ENCODE assay signal across 9 cellular contexts in the genomic region with DNA sequence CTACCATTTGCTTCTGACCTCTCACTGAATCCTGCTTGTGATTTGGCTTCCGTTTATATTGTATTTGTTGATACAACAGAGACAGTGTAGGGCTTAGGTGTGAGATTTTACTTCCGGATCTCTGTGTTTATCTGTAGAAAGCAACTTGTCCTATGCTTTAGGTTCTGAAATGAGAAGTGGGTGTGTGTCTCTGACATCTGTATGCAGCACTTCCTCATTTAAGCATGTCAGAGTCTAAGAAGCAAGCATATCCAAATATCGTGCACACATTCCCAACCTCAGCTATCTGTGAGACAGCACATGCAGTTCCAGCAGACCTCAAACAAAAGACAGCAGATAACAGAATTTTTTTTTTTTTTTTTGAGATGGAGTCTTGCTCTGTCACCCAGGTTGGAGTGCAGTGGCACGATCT. TPM values are rescaled to one million over a fixed set of nuclear protein-coding genes. Genes with fewer than 3 reads are reported as not detected.
DNase-seq lines count a peak whose midpoint lies in the region; ATAC-seq lines count a peak whose summit lies in the region.
"Had no signal": no experiment of that assay in that cellular context is flagged by ENCODE, and none has a peak within 500 bp of the region (broad histone marks: within the 10 kb centered on the region; RNA-seq: fewer than 3 reads in every experiment).

No MANE protein-coding gene starts in this region.

- no peak overlapping the region for H2BK120ac ChIP-seq in mesendoderm (ENCODE audit: low read depth, low read length)

- H3K18ac ChIP-seq in mesendoderm (ENCODE audit: low read length) = no peak overlapping the region

- H3K4ac ChIP-seq in mesendoderm (ENCODE audit: low read depth, low read length) = no peak overlapping the region

- H3K56ac ChIP-seq in mesendoderm (ENCODE audit: low read length) = no peak overlapping the region

- H3K9me3 Mint-ChIP-seq in activated T-cell treated with anti-CD3 and anti-CD28 coated beads, Interleukin-2, amount 50 U/mL, for 24 hours = no peaks in the 10 kb centered on the region
- H3K9me3 Mint-ChIP-seq in T-helper 2 cell treated with Interferon-gamma antibody and Interleukin-4, amounts not matched to agents 5 μg/mL and 100 μg/mL, for 36 hours = no peaks in the 10 kb centered on the region

- H3K79me1 ChIP-seq in mesendoderm (ENCODE audit: low read length) = no peaks in the 10 kb centered on the region

- no peaks in the 10 kb centered on the region for H3K4me1 ChIP-seq in mesendoderm (ENCODE audit: control insufficient read depth, low read depth, low read length)
- peaks cover 42% of the 10 kb centered on the region for H3K4me1 ChIP-seq in HAP-1

- H3K27me3 Mint-ChIP-seq in activated T-cell treated with anti-CD3 and anti-CD28 coated beads, Interleukin-2, amount 50 U/mL, for 24 hours = no peaks in the 10 kb centered on the region
- H3K27me3 Mint-ChIP-seq in T-helper 2 cell treated with Interferon-gamma antibody and Interleukin-4, amounts not matched to agents 5 μg/mL and 100 μg/mL, for 36 hours (ENCODE audit: low read depth) = no peaks in the 10 kb centered on the region

- no peak for DNase-seq in activated T-cell treated with anti-CD3 and anti-CD28 coated beads, Interleukin-2, amount 50 U/mL, for 24 hours
- DNase-seq in activated T-cell treated with anti-CD3 and anti-CD28 coated beads for 4 hours (no peak), medulla oblongata (ENCODE audit: extremely low spot score) (peak; percentile 61), mesendoderm (no peak), HAP-1 (ENCODE audit: low spot score in 2 of 2) (no peak), NCI-H1694 treated with DMSO at 0.1 percent for 48 hours (lab: John Stamatoyannopoulos, UW) (no peak)
- DNase-seq in T-helper 2 cell treated with Interferon-gamma antibody and Interleukin-4, amounts not matched to agents 5 μg/mL and 100 μg/mL, for 36 hours (ENCODE audit: low spot score) = no peak

- no peaks in the 10 kb centered on the region for H3K36me3 Mint-ChIP-seq in activated T-cell treated with anti-CD3 and anti-CD28 coated beads, Interleukin-2, amount 50 U/mL, for 24 hours (ENCODE audit: low read depth)
- peaks cover 3% of the 10 kb centered on the region for H3K36me3 Mint-ChIP-seq in T-helper 2 cell treated with Interferon-gamma antibody and Interleukin-4, amounts not matched to agents 5 μg/mL and 100 μg/mL, for 36 hours (ENCODE audit: low read depth)

- H3K27ac Mint-ChIP-seq in activated T-cell treated with anti-CD3 and anti-CD28 coated beads, Interleukin-2, amount 50 U/mL, for 24 hours = peak overlapping the region; percentile 79
- peak overlapping the region; percentile 85 for H3K27ac Mint-ChIP-seq in T-helper 2 cell treated with Interferon-gamma antibody and Interleukin-4, amounts not matched to agents 5 μg/mL and 100 μg/mL, for 36 hours

- H3K4me2 ChIP-seq in mesendoderm (ENCODE audit: low read length) = no peak overlapping the region

- H3K27ac ChIP-seq in mesendoderm (ENCODE audit: low read depth, low read length) = no peak overlapping the region
- H3K27ac ChIP-seq: SK-N-MC had no signal

- H3K27me3 ChIP-seq in mesendoderm (ENCODE audit: insufficient read depth, low read length, poor library complexity) = no peaks in the 10 kb centered on the region
- no peaks in the 10 kb centered on the region for H3K27me3 ChIP-seq in HAP-1 (ENCODE audit: low read depth)

- H3K4me3 ChIP-seq in mesendoderm (ENCODE audit: low read length) = no peak overlapping the region
- H3K4me3 ChIP-seq in HAP-1 = no peak overlapping the region
- H3K4me3 ChIP-seq: SK-N-MC had no signal

- H2BK15ac ChIP-seq in mesendoderm (replicated peaks; ENCODE audit: low read depth) = no peak overlapping the region

- H3K4me3 Mint-ChIP-seq in activated T-cell treated with anti-CD3 and anti-CD28 coated beads, Interleukin-2, amount 50 U/mL, for 24 hours = peak overlapping the region; percentile 32
- peak overlapping the region; percentile 73 for H3K4me3 Mint-ChIP-seq in T-helper 2 cell treated with Interferon-gamma antibody and Interleukin-4, amounts not matched to agents 5 μg/mL and 100 μg/mL, for 36 hours

- H2AK5ac ChIP-seq in mesendoderm (ENCODE audit: low read length) = no peak overlapping the region

- in situ Hi-C loops in HAP-1 (cut with MboI; ENCODE audit: low sequenced_read_pairs) = no loop called here

- no peak overlapping the region for H4K8ac ChIP-seq in mesendoderm (ENCODE audit: low read depth, low read length)

- H3K9me3 ChIP-seq in HAP-1 = no peaks in the 10 kb centered on the region

- peaks cover 81% of the 10 kb centered on the region for H3K4me1 Mint-ChIP-seq in activated T-cell treated with anti-CD3 and anti-CD28 coated beads, Interleukin-2, amount 50 U/mL, for 24 hours (ENCODE audit: low read depth)
- H3K4me1 Mint-ChIP-seq in T-helper 2 cell treated with Interferon-gamma antibody and Interleukin-4, amounts not matched to agents 5 μg/mL and 100 μg/mL, for 36 hours (ENCODE audit: low read depth) = peaks cover 31% of the 10 kb centered on the region

- H3K9ac ChIP-seq in mesendoderm (ENCODE audit: low read length) = no peak overlapping the region

- WGBS in mesendoderm (ENCODE audit: extremely low coverage, insufficient coverage, low lambda C conversion rate) = no CpG with 5 or more reads among the region's 4 CpGs

- peak; percentile 99 for ATAC-seq in HG03095 (IDR thresholded peaks at IDR 0.05; ENCODE audit: unreplicated experiment)

- H4K5ac ChIP-seq in mesendoderm (ENCODE audit: low read length) = no peak overlapping the region

- H3K79me2 ChIP-seq in mesendoderm (ENCODE audit: control insufficient read depth, insufficient read depth, low read length) = no peaks in the 10 kb centered on the region

- H2BK5ac ChIP-seq in mesendoderm (ENCODE audit: low read length) = no peak overlapping the region

- no peak overlapping the region for H3K23ac ChIP-seq in mesendoderm (ENCODE audit: low read length)

- H3K36me3 ChIP-seq in mesendoderm (ENCODE audit: control insufficient read depth, insufficient read depth, low read length) (no peaks in the 10 kb centered on the region), HAP-1 (replicated peaks) (no peaks in the 10 kb centered on the region)

RNA-seq across cellular contexts. Expression of gene KLF9, which starts 16.3 kb away (rescaled TPM):
- 0.15 TPM for polyA plus RNA-seq in mesendoderm (2013, experiment 1 of 2)
- 0.17 TPM for polyA plus RNA-seq in mesendoderm (2013, experiment 2 of 2)
